Comparison of ENCODE assay signal across 9 cellular contexts in the genomic region with DNA sequence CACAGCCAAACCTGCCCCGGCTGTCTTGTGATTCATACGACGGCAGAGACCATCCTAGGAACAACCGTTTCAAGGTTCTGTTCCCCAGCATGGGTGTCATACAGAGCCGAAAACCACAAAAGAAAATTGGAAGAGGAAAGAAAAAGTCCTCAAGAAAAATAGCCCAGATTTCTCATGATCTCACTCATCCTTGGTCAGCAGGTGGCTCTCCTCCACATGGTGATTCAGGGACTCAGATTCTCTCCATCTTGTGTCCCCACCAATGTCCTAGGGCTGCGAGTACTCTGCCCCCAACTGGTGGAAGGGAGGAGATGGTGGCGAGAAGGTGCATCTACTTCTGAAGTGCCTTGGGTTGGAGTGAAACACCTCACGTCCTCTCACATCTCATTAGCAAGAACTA. TPM values are rescaled to one million over a fixed set of nuclear protein-coding genes. Genes with fewer than 3 reads are reported as not detected.
DNase-seq lines count a peak whose midpoint lies in the region; ATAC-seq and TF ChIP-seq lines count a peak whose summit lies in the region.
"Had no signal": no experiment of that assay in that cellular context is flagged by ENCODE, and none has a peak within 500 bp of the region (broad histone marks: within the 10 kb centered on the region; RNA-seq: fewer than 3 reads in every experiment).

No MANE protein-coding gene starts in this region.

- no peaks in the 10 kb centered on the region for H3K27me3 ChIP-seq in left ventricle myocardium inferior (ENCODE audit: low read depth)

- DNase-seq in A172 (ENCODE audit: low spot score): peak; percentile 27
- peak; percentile 59 for DNase-seq in GM12865 (ENCODE audit: low read depth)
- DNase-seq in NCI-H1930 (lab: John Stamatoyannopoulos, UW): peak; percentile 31 to 43
- DNase-seq in cerebellar cortex (ENCODE audit: low spot score): peak; percentile 50
- no peak for DNase-seq in NCI-H446 treated with DMSO at 0.1 percent for 48 hours (lab: John Stamatoyannopoulos, UW)
- no peak for DNase-seq in left ventricle myocardium inferior
- DNase-seq in central memory CD4-positive, alpha-beta T cell: no peak
- DNase-seq: DMS79 had no signal

- TF ChIP-seq CTCF in GM12865 (IDR thresholded peaks at IDR 0.05; ENCODE audit: insufficient read depth, low read depth, low read length, missing control alignments): peak; percentile 27
- TF ChIP-seq CTCF in left ventricle myocardium inferior (IDR thresholded peaks at IDR 0.05; ENCODE audit: borderline replicate concordance): no peak

- intact Hi-C loops in left ventricle myocardium inferior (cut with micrococcal nuclease): no loop called here

- H3K4me3 ChIP-seq in GM12865 (ENCODE audit: low read depth, low read length) (no peak overlapping the region), left ventricle myocardium inferior (no peak overlapping the region)

- ATAC-seq in HG02970 (IDR thresholded peaks at IDR 0.05; ENCODE audit: low FRiP score, unreplicated experiment): no peak

- peaks cover 58% of the 10 kb centered on the region for H3K4me1 ChIP-seq in left ventricle myocardium inferior

- no peaks in the 10 kb centered on the region for H3K9me3 ChIP-seq in left ventricle myocardium inferior (replicated peaks)

- H3K27ac ChIP-seq in left ventricle myocardium inferior (replicated peaks): no peak overlapping the region

- H3K36me3 ChIP-seq in left ventricle myocardium inferior: no peaks in the 10 kb centered on the region

RNA-seq across cellular contexts. Expression of gene PDZD2, which starts 25.6 kb away (rescaled TPM):
- 0.14 and 0.16 TPM in 2 replicates for total RNA-seq in A172 (2014; rRNA removed; shearing (Covaris generic))
- total RNA-seq in left ventricle myocardium inferior: 120 TPM

Comparison
In these comparisons a context has a peak if more than half of its experiments do, and no peak if none do; other contexts are left out.
1. DNase-seq: peak in A172 (single experiment), GM12865 (single experiment), NCI-H1930 (2 of 2) and cerebellar cortex (single experiment); none in NCI-H446 treated with DMSO at 0.1 percent for 48 hours (single experiment), left ventricle myocardium inferior (single experiment) and central memory CD4-positive, alpha-beta T cell (single experiment).
2. RNA of gene PDZD2, which starts 25.6 kb away (total RNA-seq): 120 TPM in left ventricle myocardium inferior (single experiment); 0.14 to 0.16 TPM in A172; every median in the first group is over 100 times any median in the second.